8 cellular contexts compared by ENCODE assay signal in the genomic region with DNA sequence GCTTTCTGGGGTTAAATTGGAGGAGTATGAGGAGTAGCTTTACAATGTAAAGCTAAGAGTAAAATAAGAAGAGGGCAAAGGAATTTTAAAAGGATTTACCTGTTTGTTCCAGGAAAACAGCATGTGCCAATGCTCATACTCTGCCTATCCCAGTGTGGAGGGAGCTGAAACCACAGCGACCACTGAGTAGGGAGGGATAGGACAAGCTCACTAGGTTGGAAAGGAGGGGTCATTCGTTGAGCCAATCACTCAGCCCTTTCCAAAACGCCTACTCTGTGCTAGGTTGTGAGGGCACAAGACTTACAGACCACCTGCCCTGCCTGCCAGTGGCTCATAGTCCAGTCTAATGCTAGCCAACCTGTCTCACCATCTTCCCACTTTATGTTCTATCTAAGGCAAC. TPM values are rescaled to one million over a fixed set of nuclear protein-coding genes. Genes with fewer than 3 reads are reported as not detected.
A peak's percentile ranks its signal among the peaks of the same experiment; 100 is the strongest.
DNase-seq lines count a peak whose midpoint lies in the region; ATAC-seq and TF ChIP-seq lines count a peak whose summit lies in the region.

No MANE protein-coding gene starts in this region.

- dilution Hi-C loops in mammary epithelial cell (cut with HindIII; ENCODE audit: low sequenced_read_pairs): no loop called here

- POLR2A ChIA-PET in naive thymus-derived CD8-positive, alpha-beta T cell (lab: Charles Lee): interaction anchor here (0.6 to 7.2 kb wide), 13 partner anchors 15 to 1476 kb away, joined by 3 to 83 read pairs (median 6); a partner anchor contains a TSS

- H3K4me1 Mint-ChIP-seq in CD14-positive monocyte: peaks cover 65% of the 10 kb centered on the region
- H3K4me1 Mint-ChIP-seq in naive thymus-derived CD8-positive, alpha-beta T cell: peaks cover 30 to 76% (median 69%) of the 10 kb centered on the region in 4 donors

- TF ChIP-seq CTCF in CD14-positive monocyte (IDR thresholded peaks at IDR 0.05) (no peak), LNCaP clone FGC (IDR thresholded peaks at IDR 0.05; ENCODE audit: control insufficient read depth, extremely low read depth, insufficient read depth) (no peak), mammary epithelial cell (conservative IDR thresholded peaks at IDR 0.05 in 1 of 2, IDR thresholded peaks at IDR 0.05 in 1 of 2; ENCODE audit: extremely low read depth in 1 of 2, insufficient read depth in 1 of 2, low read depth in 1 of 2, low read length in 2 of 2) (no peak)

- no TSS peak for BruUV-seq in mammary epithelial cell (replicated peaks; lab: Mats Ljungman, UMichigan)

- peaks cover 7% of the 10 kb centered on the region for H3K36me3 ChIP-seq in mammary epithelial cell (ENCODE audit: insufficient read depth, low read length)

- H2AFZ ChIP-seq in mammary epithelial cell (ENCODE audit: low read depth, low read length): peak overlapping the region; percentile 93

- H3K79me2 ChIP-seq in mammary epithelial cell (ENCODE audit: insufficient read depth, low read length): peaks cover 61% of the 10 kb centered on the region

- peak overlapping the region; percentile 97 for H3K4me3 ChIP-seq in LNCaP clone FGC (ENCODE audit: low read depth, low read length)
- H3K4me3 ChIP-seq in mammary epithelial cell (replicated peaks in 1 of 3; ENCODE audit: insufficient read depth in 1 of 3, low read depth in 2 of 3, low read length in 3 of 3): peak overlapping the region; percentile 84 to 99 (median 90)

- in situ Hi-C loops in mammary epithelial cell (cut with MboI; ENCODE audit: low sequenced_read_pairs in 2 of 2): no loop called here

- H3K27ac ChIP-seq in mammary epithelial cell (ENCODE audit: insufficient read depth, low read depth, low read length): peak overlapping the region; percentile 84

- peak overlapping the region in 5 of 7 donors; percentile 2 to 99 (median 42) for H3K27ac Mint-ChIP-seq in CD14-positive monocyte
- H3K27ac Mint-ChIP-seq in naive thymus-derived CD8-positive, alpha-beta T cell: peak overlapping the region in 9 of 10 donors; percentile 73 to 100 (median 99)

- peak overlapping the region; percentile 93 to 99 for H3K4me3 Mint-ChIP-seq in CD14-positive monocyte
- H3K4me3 Mint-ChIP-seq in naive thymus-derived CD8-positive, alpha-beta T cell: peak overlapping the region; percentile 94 to 100 (median 100)

- DNase-seq in CD14-positive monocyte (ENCODE audit: low spot score) (no peak), LNCaP clone FGC (ENCODE audit: low read depth) (no peak), mammary epithelial cell (no peak), D341Med (ENCODE audit: low spot score) (no peak), NCI-H2029 (lab: John Stamatoyannopoulos, UW) (no peak)
- no peak for DNase-seq in naive thymus-derived CD8-positive, alpha-beta T cell
- no peak for DNase-seq in effector CD8-positive, alpha-beta T cell (lab: John Stamatoyannopoulos, UW)

- no peaks in the 10 kb centered on the region for H3K27me3 Mint-ChIP-seq in CD14-positive monocyte (ENCODE audit: low read depth in 3 of 3)
- no peaks in the 10 kb centered on the region for H3K27me3 Mint-ChIP-seq in naive thymus-derived CD8-positive, alpha-beta T cell

- intact Hi-C loops in CD14-positive monocyte (cut with micrococcal nuclease): no loop called here
- intact Hi-C loops in mammary epithelial cell (cut with micrococcal nuclease): loop anchor here (5.0 to 10.0 kb wide), 2 partner anchors 154 to 281 kb away; a partner anchor contains a TSS

- peaks cover 0 to 3% (median 0%) of the 10 kb centered on the region in 7 donors for H3K9me3 Mint-ChIP-seq in CD14-positive monocyte
- H3K9me3 Mint-ChIP-seq in naive thymus-derived CD8-positive, alpha-beta T cell: peaks cover 0 to 4% (median 0%) of the 10 kb centered on the region in 9 donors

- peaks cover 17 to 31% of the 10 kb centered on the region in 2 donors for H3K36me3 Mint-ChIP-seq in CD14-positive monocyte
- H3K36me3 Mint-ChIP-seq in naive thymus-derived CD8-positive, alpha-beta T cell: peaks cover 0 to 18% (median 9%) of the 10 kb centered on the region in 3 donors

- H3K9ac ChIP-seq in mammary epithelial cell (ENCODE audit: insufficient read depth, low read length): peak overlapping the region; percentile 93

- ATAC-seq in naive thymus-derived CD8-positive, alpha-beta T cell: no peak
- ATAC-seq in HG02938 (IDR thresholded peaks at IDR 0.05; ENCODE audit: unreplicated experiment): no peak

- no peaks in the 10 kb centered on the region for H3K9me3 ChIP-seq in mammary epithelial cell (replicated peaks; ENCODE audit: insufficient read depth, low read length)

- H3K27me3 ChIP-seq in mammary epithelial cell (ENCODE audit: insufficient read depth, low read length): no peaks in the 10 kb centered on the region

- peak overlapping the region; percentile 87 for H3K4me2 ChIP-seq in mammary epithelial cell (ENCODE audit: insufficient read depth, low read depth, low read length)

- WGBS in mammary epithelial cell (ENCODE audit: low coverage, missing lambda C conversion rate): 54% methylated on average over 3 of the region's 3 CpGs

- CTCF ChIA-PET in mammary epithelial cell (lab: Charles Lee; ENCODE audit: low non-redundant PET): no interaction called here

- no peaks in the 10 kb centered on the region for H4K20me1 ChIP-seq in mammary epithelial cell (ENCODE audit: insufficient read depth, low read length)

- H3K4me1 ChIP-seq in mammary epithelial cell (ENCODE audit: insufficient read depth, low read length): peaks cover 25% of the 10 kb centered on the region

RNA-seq across cellular contexts. Expression of a gene that starts 1.1 kb away (rescaled TPM):
- polyA plus RNA-seq in CD14-positive monocyte: 10 to 100 TPM; 59.6 to 79.7 TPM
- 10 to 100 TPM; 45.2 to 96.6 TPM for total RNA-seq in mammary epithelial cell
- polyA plus RNA-seq in mammary epithelial cell: 38.1 TPM
- 103 TPM for polyA minus RNA-seq in mammary epithelial cell
- total RNA-seq in naive thymus-derived CD8-positive, alpha-beta T cell: 100 to 1,000 TPM; 118 to 129 TPM
- 10 to 100 TPM; 63.6 to 70.1 (median 66.2) TPM for polyA plus RNA-seq in naive thymus-derived CD8-positive, alpha-beta T cell

RNA-seq across cellular contexts. Expression of a gene that starts 1.6 kb away (rescaled TPM):
- 10 to 100 TPM; 51.1 to 69.9 TPM for polyA plus RNA-seq in CD14-positive monocyte
- 10 to 100 TPM; 28.1 to 40.2 TPM for total RNA-seq in mammary epithelial cell
- 37.8 TPM for polyA plus RNA-seq in mammary epithelial cell
- 77.6 TPM for polyA minus RNA-seq in mammary epithelial cell
- 10 to 100 TPM; 19.1 to 19.2 TPM for total RNA-seq in naive thymus-derived CD8-positive, alpha-beta T cell
- polyA plus RNA-seq in naive thymus-derived CD8-positive, alpha-beta T cell: 10 to 100 TPM; 20.5 to 30.2 (median 21.9) TPM

RNA-seq across cellular contexts. Expression of a gene that starts 32.1 kb away (rescaled TPM):
- polyA plus RNA-seq in CD14-positive monocyte (under 1 TPM; 0.20 to 0.28 TPM), mammary epithelial cell (0.24 TPM)
- total RNA-seq in mammary epithelial cell: 1 to 10 TPM; 1.0 to 1.7 TPM
- not detected for polyA minus RNA-seq in mammary epithelial cell
- total RNA-seq in naive thymus-derived CD8-positive, alpha-beta T cell: under 1 TPM; 0.52 to 0.94 TPM
- under 1 TPM; 0.09 to 0.33 (median 0.13) TPM for polyA plus RNA-seq in naive thymus-derived CD8-positive, alpha-beta T cell

RNA-seq across cellular contexts. Expression of a gene that starts 51.7 kb away (rescaled TPM):
- polyA plus RNA-seq in CD14-positive monocyte: 10 to 100 TPM; 47.0 to 50.2 TPM
- 10 to 100 TPM; 61.7 to 72.6 TPM for total RNA-seq in mammary epithelial cell
- polyA plus RNA-seq in mammary epithelial cell: 40.4 TPM
- polyA minus RNA-seq in mammary epithelial cell: 69.9 TPM
- 10 to 100 TPM; 30.6 to 34.1 TPM for total RNA-seq in naive thymus-derived CD8-positive, alpha-beta T cell
- 10 to 100 TPM; 27.0 to 33.6 (median 27.5) TPM for polyA plus RNA-seq in naive thymus-derived CD8-positive, alpha-beta T cell
